Comparison of ENCODE assay signal across 19 cellular contexts in the genomic region with DNA sequence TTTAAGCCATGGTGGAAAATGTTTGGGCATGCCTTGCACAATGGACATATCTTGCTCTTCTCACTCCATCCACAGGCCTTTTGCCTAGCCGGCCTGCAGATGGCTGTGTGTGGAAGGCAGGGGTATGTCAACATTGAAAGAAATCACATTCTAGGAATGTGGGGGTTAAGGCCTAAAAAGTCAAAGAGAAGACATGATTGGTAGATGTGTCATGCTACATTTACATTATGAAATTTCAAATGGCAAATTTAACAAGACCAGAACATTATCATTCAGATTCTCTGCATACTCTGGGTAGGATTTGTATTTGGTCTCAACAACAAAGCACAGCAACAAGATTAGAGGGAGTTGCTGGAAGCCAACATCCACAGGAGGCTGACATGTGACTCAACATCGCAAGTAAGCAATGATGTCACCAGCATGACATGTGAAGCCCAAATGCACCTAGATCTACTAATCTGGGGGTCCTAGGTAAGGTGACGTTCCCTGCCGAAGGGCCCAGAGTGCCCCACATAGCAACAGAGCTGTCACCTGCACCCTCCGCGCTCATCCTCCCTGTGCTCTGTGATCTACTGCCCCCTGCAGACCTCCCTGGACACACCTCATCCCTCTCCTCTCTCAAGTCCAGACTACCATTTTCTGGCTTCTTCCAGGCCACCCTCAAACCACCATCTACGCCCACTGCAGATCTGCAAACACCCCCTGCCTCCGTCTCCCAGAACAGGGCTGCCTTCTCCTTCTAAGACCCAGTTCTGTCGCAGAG. TPM values are rescaled to one million over a fixed set of nuclear protein-coding genes. Genes with fewer than 3 reads are reported as not detected.
DNase-seq lines count a peak whose midpoint lies in the region; ATAC-seq and TF ChIP-seq lines count a peak whose summit lies in the region.
"Had no signal": no experiment of that assay in that cellular context is flagged by ENCODE, and none has a peak within 500 bp of the region (broad histone marks: within the 10 kb centered on the region; RNA-seq: fewer than 3 reads in every experiment).

No MANE protein-coding gene starts in this region.

- no peak for ATAC-seq in stimulated activated naive B cell treated with anti-CD40 and anti-IgM and Interleukin-4, amounts not matched to agents 10 μg/mL and 1 μg/mL and 100 μg/mL, for 72 hours (replicated peaks)
- ATAC-seq: psoas muscle had no signal

- H3K9ac ChIP-seq in mammary epithelial cell (ENCODE audit: insufficient read depth, low read length) (no peak overlapping the region), Loucy (ENCODE audit: low read depth, low read length, poor library complexity, severe bottlenecking) (no peak overlapping the region)
- H3K9ac ChIP-seq: KMS-11 had no signal

- peaks cover 5% of the 10 kb centered on the region for H3K4me1 Mint-ChIP-seq in MCF 10A (ENCODE audit: insufficient read depth, unreplicated experiment)
- no peaks in the 10 kb centered on the region for H3K4me1 Mint-ChIP-seq in stimulated activated naive B cell treated with anti-CD40 and anti-IgM and Interleukin-4, amounts not matched to agents 10 μg/mL and 1 μg/mL and 100 μg/mL, for 72 hours
- H3K4me1 Mint-ChIP-seq: activated naive CD4-positive, alpha-beta T cell treated with anti-CD3 and anti-CD28 coated beads, Interleukin-2, amount 50 U/mL, for 24 hours had no signal

- H3K9me3 Mint-ChIP-seq in MCF 10A (ENCODE audit: unreplicated experiment): no peaks in the 10 kb centered on the region
- peaks cover 0 to 3% of the 10 kb centered on the region in 2 donors for H3K9me3 Mint-ChIP-seq in stimulated activated naive B cell treated with anti-CD40 and anti-IgM and Interleukin-4, amounts not matched to agents 10 μg/mL and 1 μg/mL and 100 μg/mL, for 72 hours
- H3K9me3 Mint-ChIP-seq: activated naive CD4-positive, alpha-beta T cell treated with anti-CD3 and anti-CD28 coated beads, Interleukin-2, amount 50 U/mL, for 24 hours had no signal

- no peak overlapping the region for H3K4me3 Mint-ChIP-seq in MCF 10A (ENCODE audit: unreplicated experiment)
- no peak overlapping the region for H3K4me3 Mint-ChIP-seq in stimulated activated naive B cell treated with anti-CD40 and anti-IgM and Interleukin-4, amounts not matched to agents 10 μg/mL and 1 μg/mL and 100 μg/mL, for 72 hours
- H3K4me3 Mint-ChIP-seq: activated naive CD4-positive, alpha-beta T cell treated with anti-CD3 and anti-CD28 coated beads, Interleukin-2, amount 50 U/mL, for 24 hours had no signal

- peaks cover 2% of the 10 kb centered on the region for H3K4me1 ChIP-seq in mammary epithelial cell (ENCODE audit: insufficient read depth, low read length)
- no peaks in the 10 kb centered on the region for H3K4me1 ChIP-seq in Loucy (ENCODE audit: insufficient read depth, low read length, poor library complexity, severe bottlenecking)
- H3K4me1 ChIP-seq in esophagus muscularis mucosa: no peaks in the 10 kb centered on the region
- no peaks in the 10 kb centered on the region for H3K4me1 ChIP-seq in hepatocyte (ENCODE audit: insufficient read depth)
- H3K4me1 ChIP-seq: Peyer's patch, psoas muscle, suprapubic skin had no signal

- H3K9me3 ChIP-seq in mammary epithelial cell (replicated peaks; ENCODE audit: insufficient read depth, low read length) (no peaks in the 10 kb centered on the region), Loucy (ENCODE audit: insufficient read depth, low read depth, low read length) (no peaks in the 10 kb centered on the region), esophagus muscularis mucosa (no peaks in the 10 kb centered on the region), hepatocyte (ENCODE audit: low read depth) (no peaks in the 10 kb centered on the region)
- H3K9me3 ChIP-seq: Peyer's patch, psoas muscle, suprapubic skin had no signal

- H3K36me3 ChIP-seq in mammary epithelial cell (ENCODE audit: insufficient read depth, low read length) (no peaks in the 10 kb centered on the region), Loucy (ENCODE audit: insufficient read depth, low read length) (no peaks in the 10 kb centered on the region), esophagus muscularis mucosa (peaks cover 0 to 18% (median 2%) of the 10 kb centered on the region in 4 donors), hepatocyte (replicated peaks; ENCODE audit: insufficient read depth, low read depth) (no peaks in the 10 kb centered on the region)
- H3K36me3 ChIP-seq: Peyer's patch had no signal

- H3K27me3 Mint-ChIP-seq in MCF 10A (ENCODE audit: insufficient read depth, unreplicated experiment): no peaks in the 10 kb centered on the region
- peaks cover 24 to 25% of the 10 kb centered on the region in 2 donors for H3K27me3 Mint-ChIP-seq in stimulated activated naive B cell treated with anti-CD40 and anti-IgM and Interleukin-4, amounts not matched to agents 10 μg/mL and 1 μg/mL and 100 μg/mL, for 72 hours

- no peaks in the 10 kb centered on the region for H3K79me2 ChIP-seq in mammary epithelial cell (ENCODE audit: insufficient read depth, low read length)
- H3K79me2 ChIP-seq in Loucy (ENCODE audit: insufficient read depth, low read length): no peaks in the 10 kb centered on the region
- H3K79me2 ChIP-seq in hepatocyte: no peaks in the 10 kb centered on the region

- H3F3A ChIP-seq in Loucy (ENCODE audit: low read depth): no peaks in the 10 kb centered on the region

- H3K4me3 ChIP-seq in mammary epithelial cell (replicated peaks in 1 of 3; ENCODE audit: insufficient read depth in 1 of 3, low read depth in 2 of 3, low read length in 3 of 3) (no peak overlapping the region), Loucy (ENCODE audit: low read length, poor library complexity, severe bottlenecking) (no peak overlapping the region), esophagus muscularis mucosa (no peak overlapping the region), hepatocyte (no peak overlapping the region)
- H3K4me3 ChIP-seq: Peyer's patch, psoas muscle, suprapubic skin had no signal

- H3K27me3 ChIP-seq in mammary epithelial cell (ENCODE audit: insufficient read depth, low read length) (no peaks in the 10 kb centered on the region), Loucy (ENCODE audit: insufficient read depth, low read length, poor library complexity, severe bottlenecking) (no peaks in the 10 kb centered on the region), esophagus muscularis mucosa (no peaks in the 10 kb centered on the region), hepatocyte (no peaks in the 10 kb centered on the region)
- H3K27me3 ChIP-seq: Peyer's patch, suprapubic skin had no signal

- intact Hi-C loops in MCF 10A (cut with micrococcal nuclease): no loop called here
- intact Hi-C loops in mammary epithelial cell (cut with micrococcal nuclease): no loop called here
- intact Hi-C loops in esophagus muscularis mucosa (cut with DNase I): no loop called here

- TF ChIP-seq POLR2A in esophagus muscularis mucosa (IDR thresholded peaks at IDR 0.05; ENCODE audit: low read depth): no peak

- POLR2A ChIA-PET in MCF 10A (lab: Yijun Ruan, JAX): no interaction called here

- 94% methylated on average over 9 of the region's 9 CpGs for WGBS in mammary epithelial cell (ENCODE audit: low coverage, missing lambda C conversion rate)
- WGBS in esophagus muscularis mucosa: 97% methylated on average over 9 of the region's 9 CpGs
- 94% methylated on average over 9 of the region's 9 CpGs for WGBS in hepatocyte (ENCODE audit: low lambda C conversion rate, missing lambda C conversion rate)

- dilution Hi-C loops in mammary epithelial cell (cut with HindIII; ENCODE audit: low sequenced_read_pairs): no loop called here

- in situ Hi-C loops in mammary epithelial cell (cut with MboI; ENCODE audit: low sequenced_read_pairs in 2 of 2): no loop called here

- H3K27ac Mint-ChIP-seq in MCF 10A (ENCODE audit: low read depth, unreplicated experiment): peak overlapping the region; percentile 14
- peak overlapping the region; percentile 28 for H3K27ac Mint-ChIP-seq in stimulated activated naive B cell treated with anti-CD40 and anti-IgM and Interleukin-4, amounts not matched to agents 10 μg/mL and 1 μg/mL and 100 μg/mL, for 72 hours
- H3K27ac Mint-ChIP-seq: activated naive CD4-positive, alpha-beta T cell treated with anti-CD3 and anti-CD28 coated beads, Interleukin-2, amount 50 U/mL, for 24 hours had no signal

- H3K36me3 Mint-ChIP-seq in MCF 10A (ENCODE audit: insufficient read depth, unreplicated experiment): no peaks in the 10 kb centered on the region
- no peaks in the 10 kb centered on the region for H3K36me3 Mint-ChIP-seq in stimulated activated naive B cell treated with anti-CD40 and anti-IgM and Interleukin-4, amounts not matched to agents 10 μg/mL and 1 μg/mL and 100 μg/mL, for 72 hours
- H3K36me3 Mint-ChIP-seq: activated naive CD4-positive, alpha-beta T cell treated with anti-CD3 and anti-CD28 coated beads, Interleukin-2, amount 50 U/mL, for 24 hours had no signal

- no peak overlapping the region for H3K27ac ChIP-seq in mammary epithelial cell (ENCODE audit: insufficient read depth, low read depth, low read length)
- no peak overlapping the region for H3K27ac ChIP-seq in esophagus muscularis mucosa (replicated peaks in 1 of 4)
- H3K27ac ChIP-seq in hepatocyte: no peak overlapping the region
- H3K27ac ChIP-seq: KMS-11, Peyer's patch, psoas muscle, suprapubic skin had no signal

- no peaks in the 10 kb centered on the region for H4K20me1 ChIP-seq in mammary epithelial cell (ENCODE audit: insufficient read depth, low read length)
- no peaks in the 10 kb centered on the region for H4K20me1 ChIP-seq in Loucy (ENCODE audit: insufficient read depth, low read length, poor library complexity, severe bottlenecking)
- H4K20me1 ChIP-seq in hepatocyte (ENCODE audit: insufficient read depth, poor library complexity, severe bottlenecking): no peaks in the 10 kb centered on the region

- TF ChIP-seq CTCF in MCF 10A (IDR thresholded peaks at IDR 0.05; ENCODE audit: unreplicated experiment) (peak; percentile 10), mammary epithelial cell (conservative IDR thresholded peaks at IDR 0.05 in 1 of 2, IDR thresholded peaks at IDR 0.05 in 1 of 2; ENCODE audit: extremely low read depth in 1 of 2, insufficient read depth in 1 of 2, low read depth in 1 of 2, low read length in 2 of 2) (no peak), Loucy (conservative IDR thresholded peaks at IDR 0.05; ENCODE audit: low read length) (peak; percentile 41), esophagus muscularis mucosa (IDR thresholded peaks at IDR 0.05) (no peak), hepatocyte (IDR thresholded peaks at IDR 0.05; ENCODE audit: poor library complexity) (no peak)

- CTCF ChIA-PET in MCF 10A (lab: Yijun Ruan, JAX) (interaction anchor here (0.7 to 4.8 kb wide), 5 partner anchors 11 to 83 kb away, joined by 3 to 40 read pairs (median 4); a partner anchor contains a TSS), mammary epithelial cell (lab: Charles Lee; ENCODE audit: low non-redundant PET) (no interaction called here)

- H3K4me2 ChIP-seq in mammary epithelial cell (ENCODE audit: insufficient read depth, low read depth, low read length) (no peak overlapping the region), Loucy (ENCODE audit: low read depth, low read length, poor library complexity, severe bottlenecking) (no peak overlapping the region), hepatocyte (no peak overlapping the region)
- H3K4me2 ChIP-seq: KMS-11 had no signal

- no peak for DNase-seq in MCF 10A (ENCODE audit: unreplicated experiment)
- no peak for DNase-seq in mammary epithelial cell
- DNase-seq in esophagus muscularis mucosa (ENCODE audit: extremely low spot score): peak; percentile 81
- no peak for DNase-seq in stimulated activated naive B cell treated with anti-CD40 and anti-IgM and Interleukin-4, amounts not matched to agents 10 μg/mL and 1 μg/mL and 100 μg/mL, for 72 hours
- no peak for DNase-seq in stimulated activated CD4-positive, alpha-beta T cell treated with anti-CD3 and anti-CD28 coated beads, Interleukin-4, amount 100 ng/mL, for 24 hours
- DNase-seq in hepatocyte (ENCODE audit: low spot score): no peak
- DNase-seq in NCI-H2107 (lab: John Stamatoyannopoulos, UW): no peak
- DNase-seq: activated CD8-positive, alpha-beta memory T cell treated with anti-CD3 and anti-CD28 coated beads for 24 hours; DND-41; head of caudate nucleus; Peyer's patch; psoas muscle had no signal

- H3K9me2 ChIP-seq in Loucy (replicated peaks; ENCODE audit: low read depth, low read length) (no peaks in the 10 kb centered on the region), hepatocyte (replicated peaks; ENCODE audit: insufficient read depth) (no peaks in the 10 kb centered on the region)

- TF ChIP-seq EP300 in esophagus muscularis mucosa (IDR thresholded peaks at IDR 0.05): no peak

- no TSS peak for BruUV-seq in MCF 10A (replicated peaks; lab: Mats Ljungman, UMichigan)
- BruUV-seq in mammary epithelial cell (replicated peaks; lab: Mats Ljungman, UMichigan): no TSS peak

- H2AFZ ChIP-seq in mammary epithelial cell (ENCODE audit: low read depth, low read length) (no peak overlapping the region), Loucy (ENCODE audit: low read length) (no peak overlapping the region), hepatocyte (no peak overlapping the region)

RNA-seq across cellular contexts. Expression of a gene that starts 39.4 kb away (rescaled TPM):
- total RNA-seq in MCF 10A (2022): not detected in 2 replicates
- not detected for total RNA-seq in mammary epithelial cell
- not detected for polyA plus RNA-seq in mammary epithelial cell
- not detected for polyA minus RNA-seq in mammary epithelial cell
- total RNA-seq in esophagus muscularis mucosa: under 1 TPM in 3 of 4 donors, not detected in 1; under 0.01 to 0.40 (median 0.39) TPM
- 73.0 and 91.5 TPM in 2 replicates for total RNA-seq in hepatocyte
- polyA plus RNA-seq in hepatocyte: 25.7 and 36.4 TPM in 2 replicates
- total RNA-seq: dermis microvascular lymphatic vessel endothelial cell, H4, mesenteric fat pad, Peyer's patch, psoas muscle, suprapubic skin had no signal

Comparison
In these comparisons a context has a peak if more than half of its experiments do, and no peak if none do; other contexts are left out.
1. CTCF ChIP-seq: peak in MCF 10A (single experiment) and Loucy (single experiment); none in mammary epithelial cell (0 of 2), esophagus muscularis mucosa (0 of 3) and hepatocyte (single experiment).
2. RNA of a gene that starts 39.4 kb away (total RNA-seq): 73.0 to 91.5 TPM in hepatocyte; under 0.01 to 0.40 TPM in esophagus muscularis mucosa, not detected in MCF 10A and not detected in mammary epithelial cell; every median in the first group is over 10 times any median in the second.